ENCODE assay signal across 24 cellular contexts in genomic region chr20:39210331-39211074, GRCh38.
"Had no signal": no experiment of that assay in that cellular context is flagged by ENCODE, and none has a peak within 500 bp of the region (broad histone marks: within the 10 kb centered on the region; RNA-seq: fewer than 3 reads in every experiment).

No MANE protein-coding gene starts in this region.

- FAIRE-seq: endometrium, frontal cortex had no signal

- H3K9me3 ChIP-seq: heart right ventricle, psoas muscle, sigmoid colon, suprapubic skin, thyroid gland, upper lobe of left lung, vagina had no signal

- H3K4me1 ChIP-seq: heart right ventricle, sigmoid colon, thyroid gland had no signal

- H3K27ac ChIP-seq: dorsolateral prefrontal cortex, heart right ventricle, psoas muscle, sigmoid colon, skin epidermis, suprapubic skin, thyroid gland, upper lobe of left lung, vagina had no signal

- ATAC-seq: esophagus mucosa; heart right ventricle; left ventricle myocardium superior; natural killer cell treated with Interleukin-12 subunit alpha and Interleukin-12 subunit beta and Interleukin-15 and Interleukin-18, amount 100 ng/mL, for 72 hours; psoas muscle had no signal

- H3K27me3 ChIP-seq: dorsolateral prefrontal cortex, heart right ventricle, sigmoid colon, thyroid gland, upper lobe of left lung, vagina had no signal

- H3K36me3 ChIP-seq: heart right ventricle, sigmoid colon, suprapubic skin, thyroid gland, upper lobe of left lung, vagina had no signal

- DNase-seq: cortex of kidney; dorsolateral prefrontal cortex; effector memory CD4-positive, alpha-beta T cell; heart right ventricle; hypothalamus; islet precursor cell; left ventricle myocardium superior; mesenchymal stem cell; midbrain; psoas muscle; retina; sigmoid colon; stimulated activated CD4-positive, alpha-beta T cell treated with anti-CD3 and anti-CD28 coated beads, Interleukin-2, amount 100 ng/mL, for 48 hours; stimulated activated naive CD4-positive, alpha-beta T cell treated with Interleukin-2 at 50 U/mL for 16 hours; thyroid gland; upper lobe of left lung had no signal

- H3K4me3 ChIP-seq: dorsolateral prefrontal cortex, heart right ventricle, lung, psoas muscle, sigmoid colon, skin epidermis, suprapubic skin, thyroid gland, upper lobe of left lung, vagina had no signal
